ENCODE assay signal across 38 cellular contexts in the genomic region with DNA sequence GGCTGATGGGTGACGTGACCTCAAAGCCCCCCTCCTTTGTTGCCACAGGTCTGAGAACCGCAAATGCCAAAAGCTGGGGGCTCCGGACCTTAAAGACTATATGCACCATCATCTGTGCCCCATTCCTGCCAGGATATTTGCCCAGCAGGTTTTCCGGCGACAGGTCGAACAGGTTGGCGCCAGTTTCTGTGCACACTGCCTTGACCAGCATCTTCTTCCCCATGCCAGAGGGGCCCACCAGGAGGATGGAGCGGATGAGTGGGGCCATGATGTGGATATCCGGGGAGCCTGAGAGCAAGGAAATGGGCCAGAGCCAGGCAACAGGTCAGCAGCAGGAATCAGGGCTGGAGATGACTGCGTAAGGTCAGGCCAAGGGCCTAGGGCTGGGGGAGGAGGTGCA. TPM values are rescaled to one million over a fixed set of nuclear protein-coding genes. Genes with fewer than 3 reads are reported as not detected.
"Had no signal": no experiment of that assay in that cellular context is flagged by ENCODE, and none has a peak within 500 bp of the region (broad histone marks: within the 10 kb centered on the region; RNA-seq: fewer than 3 reads in every experiment).

No MANE protein-coding gene starts in this region.

- H3K27ac ChIP-seq: adrenal gland, body of pancreas, brain microvascular endothelial cell, breast epithelium, VCaP had no signal

- H3K4me1 ChIP-seq: adrenal gland, body of pancreas, breast epithelium had no signal

- DNase-seq: activated B cell treated with CpG ODN at 0.5 μM for 24 hours; activated CD4-positive, alpha-beta memory T cell treated with anti-CD3 and anti-CD28 coated beads for 36 hours; activated CD4-positive, alpha-beta T cell treated with anti-CD3 and anti-CD28 coated beads for 4 hours; activated CD4-positive, alpha-beta T cell treated with anti-CD3 and anti-CD28 coated beads, Interleukin-2, amount 10 ng/mL, durations not matched to agents 24 days and 14 days; activated CD4-positive, alpha-beta T cell treated with anti-CD3 and anti-CD28 coated beads, Interleukin-2, amount 50 U/mL, for 1 hour; activated CD4-positive, alpha-beta T cell treated with anti-CD3 and anti-CD28 coated beads, Interleukin-2, amount 50 U/mL, for 4 hours; activated CD4-positive, CD25-positive, alpha-beta regulatory T cell treated with anti-CD3 and anti-CD28 coated beads, Interleukin-2, amount 50 U/mL, for 72 hours; activated CD8-positive, alpha-beta memory T cell treated with anti-CD3 and anti-CD28 coated beads, Interleukin-2, amount 50 U/mL, for 4 hours; activated CD8-positive, alpha-beta T cell treated with anti-CD3 and anti-CD28 coated beads for 36 hours; activated effector memory CD4-positive, alpha-beta T cell treated with anti-CD3 and anti-CD28 coated beads, Interleukin-2, amount 50 U/mL, for 16 hours; activated gamma-delta T cell treated with Interleukin-2 at 50 U/mL for 16 hours; activated naive CD4-positive, alpha-beta T cell; activated naive CD4-positive, alpha-beta T cell treated with anti-CD3 and anti-CD28 coated beads for 36 hours; activated naive CD4-positive, alpha-beta T cell treated with anti-CD3 and anti-CD28 coated beads, Interleukin-2, amount 50 U/mL, for 16 hours; activated naive CD8-positive, alpha-beta T cell treated with anti-CD3 and anti-CD28 coated beads for 36 hours; activated T-cell treated with anti-CD3 and anti-CD28 coated beads for 4 hours; activated T-cell treated with anti-CD3 and anti-CD28 coated beads, Interleukin-2, amount 50 U/mL, for 1 hour; activated T-cell treated with anti-CD3 and anti-CD28 coated beads, Interleukin-2, amount 50 U/mL, for 4 hours; activated T-cell treated with anti-CD3 and anti-CD28 coated beads, Interleukin-2, amount 50 U/mL, for 72 hours; adrenal gland; amniotic stem cell; aorta; body of pancreas; brain microvascular endothelial cell; cerebellar nuclear complex; T-helper 2 cell; T-helper 9 cell had no signal

- FAIRE-seq: astrocyte, TTC549 had no signal

- H3K4me3 ChIP-seq: adrenal gland, body of pancreas, breast epithelium had no signal

- H3K27me3 ChIP-seq: adrenal gland, body of pancreas had no signal

- H3K36me3 ChIP-seq: adrenal gland, brain microvascular endothelial cell, breast epithelium had no signal

- H3K9me3 ChIP-seq: adrenal gland, body of pancreas, breast epithelium had no signal

- ATAC-seq: activated naive CD4-positive, alpha-beta T cell treated with anti-CD3 and anti-CD28 coated beads, Interleukin-2, amount 50 U/mL, for 72 hours; activated T-cell treated with anti-CD3 and anti-CD28 coated beads, Interleukin-2, amount 50 U/mL, for 4 hours; activated T-cell treated with anti-CD3 and anti-CD28 coated beads, Interleukin-2, amount 50 U/mL, for 72 hours; activated T-helper 17 cell treated with anti-CD3 and anti-CD28 coated beads, Interleukin-2, amount 50 U/mL, for 72 hours; body of pancreas had no signal

RNA-seq across cellular contexts. Expression of a gene that starts 6.2 kb away (rescaled TPM):
- total RNA-seq: activated B cell treated with CpG ODN at 0.5 μM for 24 hours; activated CD4-positive, alpha-beta memory T cell treated with anti-CD3 and anti-CD28 coated beads for 36 hours; activated CD4-positive, alpha-beta T cell treated with anti-CD3 and anti-CD28 coated beads, Interleukin-2, amount 10 ng/mL, durations not matched to agents 24 days and 14 days; activated CD8-positive, alpha-beta memory T cell treated with anti-CD3 and anti-CD28 coated beads for 36 hours; activated CD8-positive, alpha-beta T cell treated with anti-CD3 and anti-CD28 coated beads for 36 hours; activated naive CD4-positive, alpha-beta T cell treated with anti-CD3 and anti-CD28 coated beads for 36 hours; activated naive CD4-positive, alpha-beta T cell treated with anti-CD3 and anti-CD28 coated beads, Interleukin-2, amount 50 U/mL, for 72 hours; activated naive CD8-positive, alpha-beta T cell treated with anti-CD3 and anti-CD28 coated beads for 36 hours; activated T-cell treated with anti-CD3 and anti-CD28 coated beads, Interleukin-2, amount 50 U/mL, for 4 hours; activated T-cell treated with anti-CD3 and anti-CD28 coated beads, Interleukin-2, amount 50 U/mL, for 72 hours; activated T-helper 1 cell treated with anti-CD3 and anti-CD28 coated beads, Interleukin-12 subunit alpha, Interleukin-12 subunit beta, Interleukin-2, Interleukin-4 antibody, amounts not matched to agents 30 ng/mL and 10 ng/mL and 1 ng/mL, durations not matched to agents 14 hours and 24 hours and 36 hours; activated T-helper 17 cell treated with anti-CD3 and anti-CD28 coated beads, Interleukin-2, amount 50 U/mL, for 72 hours; adrenal gland; aorta; astrocyte; body of pancreas; breast epithelium; chondrocyte; T-helper 1 cell treated with Interleukin-12 subunit alpha and Interleukin-12 subunit beta and Interleukin-4 antibody, amounts not matched to agents 30 ng/mL and 1 ng/mL, for 36 hours had no signal
- polyA plus RNA-seq: adrenal gland, aorta had no signal

RNA-seq across cellular contexts. Expression of a gene that starts 17.1 kb away (rescaled TPM):
- total RNA-seq: activated CD4-positive, alpha-beta memory T cell treated with anti-CD3 and anti-CD28 coated beads for 36 hours; activated CD4-positive, alpha-beta T cell treated with anti-CD3 and anti-CD28 coated beads, Interleukin-2, amount 10 ng/mL, durations not matched to agents 24 days and 14 days; activated CD8-positive, alpha-beta memory T cell treated with anti-CD3 and anti-CD28 coated beads for 36 hours; activated CD8-positive, alpha-beta T cell treated with anti-CD3 and anti-CD28 coated beads for 36 hours; activated naive CD4-positive, alpha-beta T cell treated with anti-CD3 and anti-CD28 coated beads for 36 hours; activated naive CD8-positive, alpha-beta T cell treated with anti-CD3 and anti-CD28 coated beads for 36 hours; activated T-cell treated with anti-CD3 and anti-CD28 coated beads, Interleukin-2, amount 50 U/mL, for 4 hours; activated T-helper 1 cell treated with anti-CD3 and anti-CD28 coated beads, Interleukin-12 subunit alpha, Interleukin-12 subunit beta, Interleukin-2, Interleukin-4 antibody, amounts not matched to agents 30 ng/mL and 10 ng/mL and 1 ng/mL, durations not matched to agents 14 hours and 24 hours and 36 hours; adrenal gland; astrocyte; body of pancreas; breast epithelium; cardiac septum; chondrocyte had no signal
- polyA plus RNA-seq: adrenal gland, aorta had no signal

RNA-seq across cellular contexts. Expression of a gene that starts 25.7 kb away (rescaled TPM):
- total RNA-seq: activated B cell treated with CpG ODN at 0.5 μM for 24 hours; activated CD4-positive, alpha-beta memory T cell treated with anti-CD3 and anti-CD28 coated beads for 36 hours; activated CD4-positive, alpha-beta T cell treated with anti-CD3 and anti-CD28 coated beads, Interleukin-2, amount 10 ng/mL, durations not matched to agents 24 days and 14 days; activated CD8-positive, alpha-beta memory T cell treated with anti-CD3 and anti-CD28 coated beads for 36 hours; activated CD8-positive, alpha-beta T cell treated with anti-CD3 and anti-CD28 coated beads for 36 hours; activated naive CD4-positive, alpha-beta T cell treated with anti-CD3 and anti-CD28 coated beads for 36 hours; activated naive CD8-positive, alpha-beta T cell treated with anti-CD3 and anti-CD28 coated beads for 36 hours; activated T-cell treated with anti-CD3 and anti-CD28 coated beads, Interleukin-2, amount 50 U/mL, for 4 hours; activated T-cell treated with anti-CD3 and anti-CD28 coated beads, Interleukin-2, amount 50 U/mL, for 72 hours; activated T-helper 1 cell treated with anti-CD3 and anti-CD28 coated beads, Interleukin-12 subunit alpha, Interleukin-12 subunit beta, Interleukin-2, Interleukin-4 antibody, amounts not matched to agents 30 ng/mL and 10 ng/mL and 1 ng/mL, durations not matched to agents 14 hours and 24 hours and 36 hours; adrenal gland; aorta; astrocyte; body of pancreas; breast epithelium; chondrocyte; T-helper 1 cell treated with Interleukin-12 subunit alpha and Interleukin-12 subunit beta and Interleukin-4 antibody, amounts not matched to agents 30 ng/mL and 1 ng/mL, for 36 hours had no signal
- polyA plus RNA-seq: adrenal gland, aorta had no signal
